7 cellular contexts compared by ENCODE assay signal in genomic region chr11:68354181-68354872, GRCh38. TPM values are rescaled to one million over a fixed set of nuclear protein-coding genes. Genes with fewer than 3 reads are reported as not detected.
DNase-seq lines count a peak whose midpoint lies in the region; ATAC-seq and TF ChIP-seq lines count a peak whose summit lies in the region.

No MANE protein-coding gene starts in this region.

- H3K27ac ChIP-seq in HUES6 (ENCODE audit: low read depth, low read length): peak overlapping the region; percentile 56
- H3K27ac ChIP-seq in colonic mucosa: peak overlapping the region; percentile 58
- peak overlapping the region; percentile 12 to 65 (median 56) for H3K27ac ChIP-seq in right lobe of liver
- H3K27ac ChIP-seq in urinary bladder (ENCODE audit: low read depth): peak overlapping the region; percentile 80

- DNase-seq in colonic mucosa (peak; percentile 91), right lobe of liver (peak; percentile 73 to 79 (median 76)), activated gamma-delta T cell (lab: John Stamatoyannopoulos, UW) (no peak)

- ATAC-seq in right lobe of liver (peak; percentile 32 to 67 (median 57)), HG02588 (IDR thresholded peaks at IDR 0.05; ENCODE audit: unreplicated experiment) (no peak), GM18870 (IDR thresholded peaks at IDR 0.05; ENCODE audit: unreplicated experiment) (no peak)

- H3K36me3 ChIP-seq in HUES6 (ENCODE audit: control insufficient read depth, insufficient read depth, low read length) (peaks cover 34% of the 10 kb centered on the region), colonic mucosa (no peaks in the 10 kb centered on the region), right lobe of liver (peaks cover 0 to 16% (median 3%) of the 10 kb centered on the region in 4 donors), urinary bladder (ENCODE audit: insufficient read depth) (no peaks in the 10 kb centered on the region)

- peaks cover 12% of the 10 kb centered on the region; the same call in 1 of the 2 replicates for H3K4me1 ChIP-seq in HUES6 (ENCODE audit: control insufficient read depth, insufficient read depth, low read length)
- peaks cover 4% of the 10 kb centered on the region for H3K4me1 ChIP-seq in colonic mucosa
- H3K4me1 ChIP-seq in right lobe of liver: peaks cover 0 to 43% (median 12%) of the 10 kb centered on the region in 4 donors
- H3K4me1 ChIP-seq in urinary bladder (ENCODE audit: insufficient read depth): no peaks in the 10 kb centered on the region

- intact Hi-C loops in colonic mucosa (cut with DNase I): no loop called here
- intact Hi-C loops in right lobe of liver (cut with DNase I): no loop called here

- peaks cover 18% of the 10 kb centered on the region for H3K9me3 ChIP-seq in HUES6 (ENCODE audit: control insufficient read depth, insufficient read depth, low read depth, low read length)
- H3K9me3 ChIP-seq in colonic mucosa: no peaks in the 10 kb centered on the region
- H3K9me3 ChIP-seq in right lobe of liver: no peaks in the 10 kb centered on the region

- H3K27me3 ChIP-seq in HUES6 (ENCODE audit: control insufficient read depth, insufficient read depth, low read length) (no peaks in the 10 kb centered on the region), colonic mucosa (no peaks in the 10 kb centered on the region), right lobe of liver (no peaks in the 10 kb centered on the region)

- TF ChIP-seq POLR2A in right lobe of liver (IDR thresholded peaks at IDR 0.05): no peak

- 48% methylated on average over 10 of the region's 25 CpGs for WGBS in right lobe of liver (ENCODE audit: insufficient coverage, low coverage, low lambda C conversion rate, missing lambda C conversion rate)
- 23% methylated on average over 25 of the region's 25 CpGs for WGBS in urinary bladder

- H3K4me3 ChIP-seq in HUES6 (ENCODE audit: low read depth, low read length) (no peak overlapping the region), colonic mucosa (no peak overlapping the region), right lobe of liver (no peak overlapping the region), urinary bladder (ENCODE audit: low read depth, low read length) (no peak overlapping the region)

- no peak for TF ChIP-seq CTCF in colonic mucosa (IDR thresholded peaks at IDR 0.05)
- no peak for TF ChIP-seq CTCF in right lobe of liver (IDR thresholded peaks at IDR 0.05)

- no peak overlapping the region for H3K9ac ChIP-seq in HUES6 (ENCODE audit: low read length)
- peak overlapping the region; percentile 56 to 69 for H3K9ac ChIP-seq in colonic mucosa (ENCODE audit: low read depth in 2 of 2, low read length in 2 of 2)

RNA-seq across cellular contexts. Expression of gene LRP5, which starts 41.9 kb away (rescaled TPM):
- total RNA-seq in colonic mucosa (100 to 1,000 TPM in 1 of 2 donors, 10 to 100 TPM in 1; 81.0 to 110 TPM), right lobe of liver (100 to 1,000 TPM in 2 of 6 experiments, 10 to 100 TPM in 4; 74.4 to 120 (median 88.2) TPM), urinary bladder (30.8 TPM)
- 54.8 TPM for polyA plus RNA-seq in urinary bladder

Comparison
In these comparisons a context has a peak if more than half of its experiments do, and no peak if none do; other contexts are left out.
1. ATAC-seq: peak in right lobe of liver (4 of 4); none in HG02588 (single experiment) and GM18870 (single experiment).
2. Peak in every context shown above with its lines, with median percentiles within 50 percentile points of each other: H3K27ac ChIP-seq.